Comparison of ENCODE assay signal across 20 cellular contexts in the genomic region with DNA sequence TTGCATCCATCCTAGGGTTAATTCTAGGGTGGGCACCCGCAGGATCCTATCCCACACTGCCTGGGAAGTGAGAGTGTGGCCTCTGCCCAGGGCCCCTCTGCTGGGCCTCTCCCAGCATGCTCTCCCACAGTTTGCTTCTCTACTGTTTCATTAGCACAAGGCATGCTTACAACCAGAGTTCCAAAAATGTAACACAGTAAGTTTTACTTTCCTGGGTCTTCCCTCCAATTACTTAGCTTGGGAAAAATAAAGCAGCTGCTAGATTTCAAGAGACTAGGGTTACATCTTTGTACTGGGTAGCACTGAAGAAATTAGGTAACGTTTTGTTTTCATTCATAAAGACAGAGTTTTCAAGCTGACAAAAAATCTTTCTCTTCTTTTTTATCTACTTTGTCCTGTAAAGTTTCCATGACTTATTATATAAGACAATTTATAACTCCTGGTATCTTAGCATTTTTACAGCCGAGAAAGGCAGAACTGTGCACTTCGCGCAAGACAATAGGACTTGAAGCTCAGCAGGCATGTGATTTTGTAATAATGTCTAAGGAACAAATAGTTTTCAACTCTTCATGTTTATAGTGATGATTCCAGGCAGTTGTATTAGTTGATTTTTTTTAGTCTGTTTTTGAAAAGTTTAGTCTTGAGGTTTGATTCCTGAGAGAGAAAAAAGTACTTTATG.
DNase-seq lines count a peak whose midpoint lies in the region; ATAC-seq and TF ChIP-seq lines count a peak whose summit lies in the region.
"Had no signal": no experiment of that assay in that cellular context is flagged by ENCODE, and none has a peak within 500 bp of the region (broad histone marks: within the 10 kb centered on the region; RNA-seq: fewer than 3 reads in every experiment).

No MANE protein-coding gene starts in this region.

- peaks cover 11% of the 10 kb centered on the region for H3K9me1 ChIP-seq in IMR-90 (ENCODE audit: insufficient read depth, low read length)

- in situ Hi-C loops in IMR-90 (cut with MboI; ENCODE audit: low sequenced_read_pairs): no loop called here

- peak overlapping the region; percentile 89 for H2AK5ac ChIP-seq in IMR-90 (ENCODE audit: low read depth, low read length)

- TF ChIP-seq POLR2A in IMR-90 (IDR thresholded peaks at IDR 0.05; ENCODE audit: low read depth, low read length) (no peak), breast epithelium (IDR thresholded peaks at IDR 0.05) (no peak)

- peaks cover 0 to 20% of the 10 kb centered on the region in 2 experiments; a peak in 2 of 4 replicates for H3K79me1 ChIP-seq in IMR-90 (ENCODE audit: low read depth in 1 of 2, low read length in 2 of 2)

- H3K56ac ChIP-seq in IMR-90 (ENCODE audit: extremely low read depth, insufficient read depth, low read length): peak overlapping the region; percentile 83

- H4K91ac ChIP-seq in IMR-90 (ENCODE audit: insufficient read depth, low read depth, low read length): peak overlapping the region; percentile 94

- no peak for TF ChIP-seq RAD21 in IMR-90 (IDR thresholded peaks at IDR 0.05; ENCODE audit: low read length)

- peak overlapping the region; percentile 86 for H2AFZ ChIP-seq in IMR-90 (replicated peaks; ENCODE audit: low read length, poor library complexity)

- peak; percentile 13 for ATAC-seq in IMR-90 (ENCODE audit: low read depth)
- ATAC-seq in lower lobe of right lung: peak in 1 of 2 donors; percentile 32
- ATAC-seq in sciatic nerve: peak; percentile 40
- ATAC-seq in HG03135 (IDR thresholded peaks at IDR 0.05; ENCODE audit: unreplicated experiment): no peak
- ATAC-seq: activated T-cell treated with anti-CD3 and anti-CD28 coated beads, Interleukin-2, amount 50 U/mL, for 72 hours; GM12878; left colon had no signal

- H3K27ac ChIP-seq in IMR-90 (ENCODE audit: insufficient read depth, low read length) (peak overlapping the region; percentile 98), breast epithelium (peak overlapping the region; percentile 41 to 74), lower lobe of right lung (peak overlapping the region; percentile 19)
- H3K27ac ChIP-seq: BLaER1 had no signal

- H3K9me3 ChIP-seq in IMR-90 (ENCODE audit: control insufficient read depth, insufficient read depth, low read length): no peaks in the 10 kb centered on the region
- H3K9me3 ChIP-seq in breast epithelium: no peaks in the 10 kb centered on the region
- H3K9me3 ChIP-seq in lower lobe of right lung: no peaks in the 10 kb centered on the region
- H3K9me3 ChIP-seq: MG63 had no signal

- H4K5ac ChIP-seq in IMR-90 (ENCODE audit: low read depth, low read length): peak overlapping the region; percentile 90

- H3K4me3 ChIP-seq in IMR-90 (ENCODE audit: insufficient read depth, low read depth, low read length): no peak overlapping the region
- no peak overlapping the region for H3K4me3 ChIP-seq in breast epithelium
- no peak overlapping the region for H3K4me3 ChIP-seq in lower lobe of right lung
- H3K4me3 ChIP-seq: BLaER1, GM12878, MG63 had no signal

- DNase-seq in IMR-90: no peak
- no peak for DNase-seq in breast epithelium (ENCODE audit: low spot score in 2 of 2)
- DNase-seq in lower lobe of right lung: no peak
- DNase-seq in sciatic nerve (ENCODE audit: low spot score): no peak
- no peak for DNase-seq in NCI-H2196 treated with DMSO at 0.1 percent for 48 hours (lab: John Stamatoyannopoulos, UW; ENCODE audit: unreplicated experiment)
- DNase-seq in activated T-helper 1 cell treated with anti-CD3 and anti-CD28 coated beads, Interleukin-12 subunit alpha, Interleukin-12 subunit beta, Interleukin-2, Interleukin-4 antibody, amounts not matched to agents 30 ng/mL and 10 ng/mL and 1 ng/mL, durations not matched to agents 14 hours and 24 hours and 36 hours (ENCODE audit: low spot score): no peak
- no peak for DNase-seq in NCI-H524 (lab: John Stamatoyannopoulos, UW)
- DNase-seq: activated CD4-positive, alpha-beta T cell treated with anti-CD3 and anti-CD28 coated beads for 4 hours; activated T-cell treated with anti-CD3 and anti-CD28 coated beads, Interleukin-2, amount 50 U/mL, for 72 hours; DND-41; effector CD8-positive, alpha-beta T cell; head of caudate nucleus; left colon; MG63; NCI-H2171 treated with DMSO at 0.1 percent for 48 hours; posterior cingulate gyrus; stimulated activated naive CD4-positive, alpha-beta T cell had no signal

- H3K4me1 ChIP-seq in IMR-90 (ENCODE audit: control insufficient read depth, insufficient read depth, low read length) (peaks cover 18% of the 10 kb centered on the region), breast epithelium (no peaks in the 10 kb centered on the region), lower lobe of right lung (peaks cover 5% of the 10 kb centered on the region)
- H3K4me1 ChIP-seq: BLaER1 had no signal

- H3K27ac Mint-ChIP-seq in activated T-helper 1 cell treated with anti-CD3 and anti-CD28 coated beads, Interleukin-12 subunit alpha, Interleukin-12 subunit beta, Interleukin-2, Interleukin-4 antibody, amounts not matched to agents 30 ng/mL and 10 ng/mL and 1 ng/mL, durations not matched to agents 14 hours and 24 hours and 36 hours: no peak overlapping the region
- H3K27ac Mint-ChIP-seq: activated T-cell treated with anti-CD3 and anti-CD28 coated beads, Interleukin-2, amount 50 U/mL, for 72 hours had no signal

- H2BK15ac ChIP-seq in IMR-90 (ENCODE audit: low read depth, low read length): peak overlapping the region; percentile 99

- peak overlapping the region; percentile 88 for H3K14ac ChIP-seq in IMR-90 (replicated peaks; ENCODE audit: low read depth, low read length)

- peak overlapping the region; percentile 83 to 94 for H4K8ac ChIP-seq in IMR-90 (ENCODE audit: low read depth in 2 of 2, low read length in 2 of 2)

- H3K9ac ChIP-seq in IMR-90 (ENCODE audit: low read depth, low read length): peak overlapping the region; percentile 72
- H3K9ac ChIP-seq: BLaER1 had no signal

- H3K9me3 Mint-ChIP-seq in activated T-helper 1 cell treated with anti-CD3 and anti-CD28 coated beads, Interleukin-12 subunit alpha, Interleukin-12 subunit beta, Interleukin-2, Interleukin-4 antibody, amounts not matched to agents 30 ng/mL and 10 ng/mL and 1 ng/mL, durations not matched to agents 14 hours and 24 hours and 36 hours: no peaks in the 10 kb centered on the region

- dilution Hi-C loops in IMR-90 (cut with HindIII; ENCODE audit: low sequenced_read_pairs, unreplicated experiment): no loop called here

- TF ChIP-seq CTCF in IMR-90 (conservative IDR thresholded peaks at IDR 0.05; ENCODE audit: low read depth, low read length) (no peak), breast epithelium (IDR thresholded peaks at IDR 0.05) (no peak), lower lobe of right lung (IDR thresholded peaks at IDR 0.05) (no peak)

- peak overlapping the region; percentile 72 for H3K4me2 ChIP-seq in IMR-90 (ENCODE audit: low read depth, low read length)
- H3K4me2 ChIP-seq: BLaER1 had no signal

- H3K27me3 Mint-ChIP-seq in activated T-helper 1 cell treated with anti-CD3 and anti-CD28 coated beads, Interleukin-12 subunit alpha, Interleukin-12 subunit beta, Interleukin-2, Interleukin-4 antibody, amounts not matched to agents 30 ng/mL and 10 ng/mL and 1 ng/mL, durations not matched to agents 14 hours and 24 hours and 36 hours (ENCODE audit: insufficient read depth): no peaks in the 10 kb centered on the region

- H3K4ac ChIP-seq in IMR-90 (ENCODE audit: low read depth, low read length): peak overlapping the region; percentile 92

- no TSS peak for BruUV-seq in IMR-90 (replicated peaks; lab: Mats Ljungman, UMichigan)

- no CpG with 5 or more reads among the region's 5 CpGs for WGBS in IMR-90 (ENCODE audit: extremely low coverage in 2 of 2, insufficient read length in 1 of 2), 2 experiments

- H3K18ac ChIP-seq in IMR-90 (ENCODE audit: low read depth, low read length): peak overlapping the region; percentile 98

- CTCF ChIA-PET in IMR-90 (lab: Yijun Ruan, JAX): interaction anchor here (0.6 to 1.0 kb wide), 3 partner anchors 17 to 364 kb away, joined by 3 to 4 read pairs (median 3); no protein-coding TSS in a partner anchor

- H2BK5ac ChIP-seq in IMR-90 (ENCODE audit: low read depth, low read length, poor library complexity, severe bottlenecking): peak overlapping the region; percentile 95

- no peaks in the 10 kb centered on the region for H4K20me1 ChIP-seq in IMR-90 (ENCODE audit: insufficient read depth, low read length)
- H4K20me1 ChIP-seq: BLaER1 had no signal

- intact Hi-C loops in IMR-90 (cut with micrococcal nuclease) (loop anchor here (1.0 to 5.0 kb wide), 3 partner anchors 42 to 519 kb away; no protein-coding TSS in a partner anchor), breast epithelium (cut with DNase I; ENCODE audit: low total_unique reads) (no loop called here), lower lobe of right lung (cut with DNase I) (no loop called here), sciatic nerve (cut with DNase I) (no loop called here)
- intact Hi-C loops in activated T-helper 1 cell treated with anti-CD3 and anti-CD28 coated beads, Interleukin-12 subunit alpha, Interleukin-12 subunit beta, Interleukin-2, Interleukin-4 antibody, amounts not matched to agents 30 ng/mL and 10 ng/mL and 1 ng/mL, durations not matched to agents 14 hours and 24 hours and 36 hours (cut with micrococcal nuclease): no loop called here

- no peaks in the 10 kb centered on the region for H3K36me3 Mint-ChIP-seq in activated T-helper 1 cell treated with anti-CD3 and anti-CD28 coated beads, Interleukin-12 subunit alpha, Interleukin-12 subunit beta, Interleukin-2, Interleukin-4 antibody, amounts not matched to agents 30 ng/mL and 10 ng/mL and 1 ng/mL, durations not matched to agents 14 hours and 24 hours and 36 hours (ENCODE audit: low read depth)

- POLR2A ChIA-PET in IMR-90 (lab: Charles Lee; ENCODE audit: unreplicated experiment): interaction anchor here (0.5 to 1.3 kb wide), 7 partner anchors 11 to 135 kb away, joined by 3 to 7 read pairs (median 4); a partner anchor contains a TSS

- H3K4me1 Mint-ChIP-seq in activated T-helper 1 cell treated with anti-CD3 and anti-CD28 coated beads, Interleukin-12 subunit alpha, Interleukin-12 subunit beta, Interleukin-2, Interleukin-4 antibody, amounts not matched to agents 30 ng/mL and 10 ng/mL and 1 ng/mL, durations not matched to agents 14 hours and 24 hours and 36 hours (ENCODE audit: low read depth): no peaks in the 10 kb centered on the region

- peak overlapping the region; percentile 93 for H2AK9ac ChIP-seq in IMR-90 (replicated peaks; ENCODE audit: low read depth, low read length, poor library complexity)

- H3K4me3 Mint-ChIP-seq in activated T-helper 1 cell treated with anti-CD3 and anti-CD28 coated beads, Interleukin-12 subunit alpha, Interleukin-12 subunit beta, Interleukin-2, Interleukin-4 antibody, amounts not matched to agents 30 ng/mL and 10 ng/mL and 1 ng/mL, durations not matched to agents 14 hours and 24 hours and 36 hours: no peak overlapping the region
- H3K4me3 Mint-ChIP-seq: activated T-cell treated with anti-CD3 and anti-CD28 coated beads, Interleukin-2, amount 50 U/mL, for 72 hours had no signal

- H3K23ac ChIP-seq in IMR-90 (ENCODE audit: low read depth, low read length): peak overlapping the region; percentile 97

- H3K36me3 ChIP-seq in IMR-90 (ENCODE audit: control insufficient read depth, insufficient read depth, low read length) (no peaks in the 10 kb centered on the region), breast epithelium (no peaks in the 10 kb centered on the region), lower lobe of right lung (no peaks in the 10 kb centered on the region)
- H3K36me3 ChIP-seq: BLaER1, MG63 had no signal

- peak overlapping the region; percentile 99 for H2BK120ac ChIP-seq in IMR-90 (ENCODE audit: low read depth, low read length)

- no peaks in the 10 kb centered on the region for H3K27me3 ChIP-seq in IMR-90 (ENCODE audit: control insufficient read depth, insufficient read depth, low read length)
- H3K27me3 ChIP-seq in breast epithelium: no peaks in the 10 kb centered on the region
- H3K27me3 ChIP-seq in lower lobe of right lung (ENCODE audit: low read depth): no peaks in the 10 kb centered on the region
- H3K27me3 ChIP-seq: BLaER1, MG63 had no signal

- H2BK20ac ChIP-seq in IMR-90 (ENCODE audit: low read depth, low read length): peak overlapping the region; percentile 84

Comparison
In these comparisons a context has a peak if more than half of its experiments do, and no peak if none do; other contexts are left out.
1. H3K27ac ChIP-seq: peak in every context shown above with its lines; median percentile 98 in IMR-90; 58 in breast epithelium; 19 in lower lobe of right lung.